18 cellular contexts compared by ENCODE assay signal in the genomic region with DNA sequence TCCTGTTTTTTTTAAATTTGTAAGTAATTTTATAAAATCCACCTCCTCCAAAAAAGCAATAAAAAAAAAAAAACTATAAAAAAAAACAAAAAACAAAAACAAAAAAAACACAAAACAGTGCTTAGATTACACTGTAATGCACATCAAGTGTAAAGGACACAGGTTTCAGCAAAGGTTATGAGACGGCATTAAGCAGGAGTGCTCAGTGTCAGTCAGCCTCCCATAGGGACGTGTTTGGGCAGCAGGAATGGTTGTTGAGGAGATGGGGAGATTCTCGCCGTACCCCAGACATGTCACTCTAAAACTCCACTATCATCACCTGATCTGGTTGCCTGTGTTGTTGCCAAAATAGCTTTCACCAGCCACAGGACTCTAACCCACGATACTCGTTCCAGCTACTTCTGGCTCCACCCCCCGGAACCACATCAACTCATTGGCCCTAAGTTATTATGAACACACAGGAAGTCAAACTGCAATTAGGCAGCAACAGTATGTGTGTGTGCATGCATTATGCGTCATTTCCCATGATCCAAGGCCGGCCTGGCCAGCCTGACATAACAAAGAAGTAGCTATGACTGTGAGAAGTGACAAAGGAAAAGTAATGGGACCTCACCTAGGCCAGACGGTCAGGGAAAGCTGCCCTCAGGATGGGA. TPM values are rescaled to one million over a fixed set of nuclear protein-coding genes. Genes with fewer than 3 reads are reported as not detected.
DNase-seq lines count a peak whose midpoint lies in the region; ATAC-seq and TF ChIP-seq lines count a peak whose summit lies in the region.
"Had no signal": no experiment of that assay in that cellular context is flagged by ENCODE, and none has a peak within 500 bp of the region (broad histone marks: within the 10 kb centered on the region; RNA-seq: fewer than 3 reads in every experiment).

No MANE protein-coding gene starts in this region.

- CTCF ChIA-PET in PC-3 (lab: Charles Lee) = no interaction called here

- DNase-seq in activated naive CD4-positive, alpha-beta T cell treated with anti-CD3 and anti-CD28 coated beads, Interleukin-2, amount 50 U/mL, for 72 hours (ENCODE audit: low spot score in 2 of 2) = no peak
- DNase-seq in activated naive CD4-positive, alpha-beta T cell treated with Interleukin-2 at 50 U/mL for 16 hours = no peak
- no peak for DNase-seq in PC-3
- DNase-seq in dermis microvascular lymphatic vessel endothelial cell (ENCODE audit: low read depth in 2 of 2) = peak; percentile 3 to 44
- peak; percentile 36 for DNase-seq in stimulated activated CD8-positive, alpha-beta memory T cell treated with anti-CD3 and anti-CD28 coated beads, Interleukin-4, amount 100 ng/mL, for 48 hours
- DNase-seq in ecto neural progenitor cell (ENCODE audit: low spot score) = no peak
- DNase-seq: AML-193, foreskin fibroblast, NCI-H2107, T1000, uterus had no signal

- no peaks in the 10 kb centered on the region for H3K36me3 ChIP-seq in PC-3 (ENCODE audit: low read depth, low read length)
- H3K36me3 ChIP-seq: uterus had no signal

- no peaks in the 10 kb centered on the region for H3K9me2 ChIP-seq in PC-3 (replicated peaks; ENCODE audit: low read length)

- BruUV-seq in PC-3 (replicated peaks; lab: Mats Ljungman, UMichigan) = no TSS peak

- no peaks in the 10 kb centered on the region for H3K9me3 Mint-ChIP-seq in activated naive CD4-positive, alpha-beta T cell treated with anti-CD3 and anti-CD28 coated beads, Interleukin-2, amount 50 U/mL, for 72 hours

- no peak overlapping the region for H3K4me2 ChIP-seq in PC-3 (ENCODE audit: low read length)
- H3K4me2 ChIP-seq: KMS-11, smooth muscle cell had no signal

- H3K27ac Mint-ChIP-seq in activated naive CD4-positive, alpha-beta T cell treated with anti-CD3 and anti-CD28 coated beads, Interleukin-2, amount 50 U/mL, for 72 hours = no peak overlapping the region

- H3K36me3 Mint-ChIP-seq in activated naive CD4-positive, alpha-beta T cell treated with anti-CD3 and anti-CD28 coated beads, Interleukin-2, amount 50 U/mL, for 72 hours = no peaks in the 10 kb centered on the region

- H4K20me1 ChIP-seq in PC-3 (ENCODE audit: low read length) = no peaks in the 10 kb centered on the region

- 0 out of 2 replicates have a peak overlapping the region, but pooled peaks have one; percentile 30 for H2AFZ ChIP-seq in PC-3 (ENCODE audit: low read length)

- peaks cover 5% of the 10 kb centered on the region; the same call in 1 of the 2 replicates for H3K4me1 ChIP-seq in PC-3 (ENCODE audit: insufficient read depth, low read length)
- H3K4me1 ChIP-seq: uterus had no signal

- no peak overlapping the region for H3K9ac ChIP-seq in PC-3 (ENCODE audit: low read length)
- H3K9ac ChIP-seq: KMS-11 had no signal

- POLR2A ChIA-PET in PC-3 (lab: Charles Lee; ENCODE audit: unreplicated experiment) = no interaction called here

- peak; percentile 59 to 63 for ATAC-seq in activated naive CD4-positive, alpha-beta T cell treated with anti-CD3 and anti-CD28 coated beads, Interleukin-2, amount 50 U/mL, for 72 hours
- ATAC-seq in PC-3 = no peak
- no peak for ATAC-seq in HG03039 (IDR thresholded peaks at IDR 0.05; ENCODE audit: unreplicated experiment)
- no peak for ATAC-seq in GM19452 (IDR thresholded peaks at IDR 0.05; ENCODE audit: unreplicated experiment)
- ATAC-seq: Panc1 had no signal

- no peak for TF ChIP-seq CTCF in PC-3 (conservative IDR thresholded peaks at IDR 0.05; ENCODE audit: low read depth, low read length)

- H3F3A ChIP-seq in PC-3 (ENCODE audit: low read length, unreplicated experiment) = no peaks in the 10 kb centered on the region

- H3K27ac ChIP-seq in PC-3 (ENCODE audit: low read length) = no peak overlapping the region
- H3K27ac ChIP-seq: KMS-11, uterus had no signal

- intact Hi-C loops in PC-3 (cut with micrococcal nuclease) = no loop called here

- H3K27me3 ChIP-seq in PC-3 (ENCODE audit: low read length) = no peaks in the 10 kb centered on the region
- H3K27me3 ChIP-seq: uterus had no signal

- no peaks in the 10 kb centered on the region for H3K9me3 ChIP-seq in PC-3 (ENCODE audit: low read length)
- H3K9me3 ChIP-seq: uterus had no signal

- H3K4me3 ChIP-seq in PC-3 (ENCODE audit: low read length) = no peak overlapping the region
- H3K4me3 ChIP-seq: smooth muscle cell, uterus had no signal

- H3K79me2 ChIP-seq in PC-3 (ENCODE audit: low read length) = no peaks in the 10 kb centered on the region

RNA-seq across cellular contexts. Expression of gene ECT2L, which starts 28.7 kb away (rescaled TPM):
- total RNA-seq in activated naive CD4-positive, alpha-beta T cell treated with anti-CD3 and anti-CD28 coated beads, Interleukin-2, amount 50 U/mL, for 72 hours = not detected
- total RNA-seq in PC-3 (2014; rRNA removed) (not detected in 2 replicates), dermis microvascular lymphatic vessel endothelial cell (under 0.01 TPM in 1 of 2 replicates, not detected in the other)
- total RNA-seq: chondrocyte, neural crest cell, smooth muscle cell had no signal

RNA-seq across cellular contexts. Expression of gene CCDC28A, which starts 51.0 kb away (rescaled TPM):
- total RNA-seq in activated naive CD4-positive, alpha-beta T cell treated with anti-CD3 and anti-CD28 coated beads, Interleukin-2, amount 50 U/mL, for 72 hours = 10 to 100 TPM; 17.1 to 35.8 TPM
- total RNA-seq in PC-3 (2014; rRNA removed) = 5.8 and 8.5 TPM in 2 replicates
- 18.0 TPM in 2 replicates for total RNA-seq in dermis microvascular lymphatic vessel endothelial cell

Comparison
In these comparisons a context has a peak if more than half of its experiments do, and no peak if none do; other contexts are left out.
1. ATAC-seq: peak in activated naive CD4-positive, alpha-beta T cell treated with anti-CD3 and anti-CD28 coated beads, Interleukin-2, amount 50 U/mL, for 72 hours (2 of 2); none in PC-3 (single experiment), HG03039 (single experiment) and GM19452 (single experiment).
2. DNase-seq: peak in dermis microvascular lymphatic vessel endothelial cell (2 of 2) and stimulated activated CD8-positive, alpha-beta memory T cell treated with anti-CD3 and anti-CD28 coated beads, Interleukin-4, amount 100 ng/mL, for 48 hours (single experiment); none in activated naive CD4-positive, alpha-beta T cell treated with anti-CD3 and anti-CD28 coated beads, Interleukin-2, amount 50 U/mL, for 72 hours (0 of 2), activated naive CD4-positive, alpha-beta T cell treated with Interleukin-2 at 50 U/mL for 16 hours (single experiment), PC-3 (single experiment) and ecto neural progenitor cell (single experiment).